In genomic region chr9:93595861-93596365, GRCh38 we compare ENCODE assay signal across 16 cellular contexts. TPM values are rescaled to one million over a fixed set of nuclear protein-coding genes. Genes with fewer than 3 reads are reported as not detected.
DNase-seq lines count a peak whose midpoint lies in the region; ATAC-seq and TF ChIP-seq lines count a peak whose summit lies in the region.
"Had no signal": no experiment of that assay in that cellular context is flagged by ENCODE, and none has a peak within 500 bp of the region (broad histone marks: within the 10 kb centered on the region; RNA-seq: fewer than 3 reads in every experiment).

No MANE protein-coding gene starts in this region.

- H3K23ac ChIP-seq in neuronal stem cell (ENCODE audit: low read depth, low read length, poor library complexity) = peak overlapping the region; percentile 4

- H3K27ac ChIP-seq in right atrium auricular region (no peak overlapping the region), endodermal cell (ENCODE audit: low read depth, low read length) (no peak overlapping the region), neuronal stem cell (replicated peaks; ENCODE audit: low read length) (no peak overlapping the region)

- TF ChIP-seq CTCF in right atrium auricular region (IDR thresholded peaks at IDR 0.05) (no peak), endodermal cell (conservative IDR thresholded peaks at IDR 0.05) (no peak)

- no peak overlapping the region for H3K4me3 Mint-ChIP-seq in endodermal cell
- H3K4me3 Mint-ChIP-seq: GM23338, HFFc6 had no signal

- H3K79me1 ChIP-seq in neuronal stem cell (ENCODE audit: low read depth, low read length) = peaks cover 22% of the 10 kb centered on the region

- ATAC-seq in left cardiac atrium (no peak), GM21526 (IDR thresholded peaks at IDR 0.05; ENCODE audit: low FRiP score, unreplicated experiment) (no peak)
- ATAC-seq: GM23338, PC-3 had no signal

- peaks cover 29% of the 10 kb centered on the region for H3K4me1 Mint-ChIP-seq in endodermal cell

- no peak overlapping the region for H3K4ac ChIP-seq in neuronal stem cell (ENCODE audit: low read length)

- H2BK15ac ChIP-seq in neuronal stem cell (ENCODE audit: low read length) = no peak overlapping the region

- H3K4me3 ChIP-seq in right atrium auricular region (no peak overlapping the region), endodermal cell (ENCODE audit: low read length) (no peak overlapping the region), neuronal stem cell (ENCODE audit: low read length in 2 of 2) (no peak overlapping the region)
- H3K4me3 ChIP-seq: GM23338 had no signal

- H4K8ac ChIP-seq in neuronal stem cell (ENCODE audit: low read depth, low read length) = no peak overlapping the region

- no peak overlapping the region for H2BK12ac ChIP-seq in neuronal stem cell (ENCODE audit: low read length)

- H3K36me3 ChIP-seq in right atrium auricular region (no peaks in the 10 kb centered on the region), endodermal cell (ENCODE audit: control insufficient read depth, insufficient read depth, low read length) (no peaks in the 10 kb centered on the region), neuronal stem cell (replicated peaks in 1 of 2; ENCODE audit: control insufficient read depth in 2 of 2, insufficient read depth in 2 of 2, low read length in 2 of 2) (peaks cover 0 to 8% of the 10 kb centered on the region in 2 donors)

- H3K9ac ChIP-seq in endodermal cell (ENCODE audit: extremely low read depth, low read length, poor library complexity, severe bottlenecking) (no peak overlapping the region), neuronal stem cell (ENCODE audit: low read depth, low read length, poor library complexity) (no peak overlapping the region)

- no peak overlapping the region for H4K91ac ChIP-seq in neuronal stem cell (ENCODE audit: low read depth, low read length, poor library complexity)

- no peak overlapping the region for H2AFZ ChIP-seq in neuronal stem cell (ENCODE audit: low read length)
- H2AFZ ChIP-seq: GM23338 had no signal

- H3K14ac ChIP-seq in neuronal stem cell (ENCODE audit: low read length) = peak overlapping the region; percentile 86

- H3K9me3 ChIP-seq in right atrium auricular region (no peaks in the 10 kb centered on the region), endodermal cell (ENCODE audit: control insufficient read depth, low read length) (no peaks in the 10 kb centered on the region), neuronal stem cell (replicated peaks in 1 of 2; ENCODE audit: control insufficient read depth in 2 of 2, insufficient read depth in 1 of 2, low read depth in 1 of 2, low read length in 2 of 2) (peaks cover 0 to 3% of the 10 kb centered on the region in 2 donors)

- H3K4me1 ChIP-seq in right atrium auricular region = peaks cover 0 to 70% of the 10 kb centered on the region in 2 donors
- peaks cover 9% of the 10 kb centered on the region for H3K4me1 ChIP-seq in endodermal cell (ENCODE audit: control insufficient read depth, insufficient read depth, low read length)
- H3K4me1 ChIP-seq in neuronal stem cell (ENCODE audit: control insufficient read depth in 2 of 2, insufficient read depth in 1 of 2, low read depth in 1 of 2, low read length in 2 of 2) = peaks cover 14 to 18% of the 10 kb centered on the region in 2 donors

- H3K18ac ChIP-seq in neuronal stem cell (ENCODE audit: low read length) = no peak overlapping the region

- no peak overlapping the region for H2AK5ac ChIP-seq in neuronal stem cell (ENCODE audit: low read depth, low read length)

- intact Hi-C loops in left cardiac atrium (cut with DNase I) = no loop called here

- H3K27me3 ChIP-seq in right atrium auricular region (no peaks in the 10 kb centered on the region), endodermal cell (ENCODE audit: control insufficient read depth, insufficient read depth, low read length, poor library complexity, severe bottlenecking) (no peaks in the 10 kb centered on the region), neuronal stem cell (ENCODE audit: control insufficient read depth in 3 of 3, insufficient read depth in 3 of 3, low read depth in 1 of 3, low read length in 3 of 3) (no peaks in the 10 kb centered on the region)

- no peaks in the 10 kb centered on the region for H3K9me3 Mint-ChIP-seq in endodermal cell
- H3K9me3 Mint-ChIP-seq: CD8-positive, alpha-beta memory T cell; GM23338; HFFc6 had no signal

- no peaks in the 10 kb centered on the region for H3K36me3 Mint-ChIP-seq in endodermal cell (ENCODE audit: low read depth)

- no peak overlapping the region for H2BK5ac ChIP-seq in neuronal stem cell (ENCODE audit: low read length)

- no peaks in the 10 kb centered on the region for H3K27me3 Mint-ChIP-seq in endodermal cell (ENCODE audit: insufficient read depth)
- H3K27me3 Mint-ChIP-seq: CD8-positive, alpha-beta memory T cell had no signal

- 70 to 93% methylated on average over 2 to 5 of the region's 5 CpGs for WGBS in endodermal cell (ENCODE audit: insufficient coverage in 1 of 2, insufficient read length in 1 of 2), 2 experiments
- no CpG with 5 or more reads among the region's 5 CpGs for WGBS in neuronal stem cell (ENCODE audit: extremely low coverage in 2 of 2, insufficient read length in 2 of 2, insufficient replicate concordance in 1 of 2), 2 donors

- H2BK120ac ChIP-seq in neuronal stem cell (ENCODE audit: low read depth, low read length) = no peak overlapping the region

- no peak overlapping the region for H3K4me2 ChIP-seq in neuronal stem cell (ENCODE audit: insufficient read depth, low read length, poor library complexity, severe bottlenecking)
- H3K4me2 ChIP-seq: GM23338 had no signal

- H3K27ac Mint-ChIP-seq in endodermal cell = no peak overlapping the region
- H3K27ac Mint-ChIP-seq: GM23338, HFFc6 had no signal

- peak; percentile 42 for DNase-seq in right atrium auricular region (ENCODE audit: low spot score)
- DNase-seq in left cardiac atrium = no peak
- DNase-seq in endodermal cell = peak; percentile 37
- no peak for DNase-seq in neuronal stem cell (ENCODE audit: low spot score)
- no peak for DNase-seq in KG1 (lab: John Stamatoyannopoulos, UW)
- DNase-seq in activated effector memory CD4-positive, alpha-beta T cell treated with anti-CD3 and anti-CD28 coated beads, Interleukin-2, amount 50 U/mL, for 16 hours = no peak
- DNase-seq: CD8-positive, alpha-beta memory T cell; GF-D8; HFFc6; Karpas-422; MM.1S; NCI-H1105 treated with DMSO at 0.1 percent for 48 hours; NCI-H187; PC-3 had no signal

RNA-seq across cellular contexts. Expression of gene PHF2, which starts 19.5 kb away (rescaled TPM):
- total RNA-seq in right atrium auricular region (10 to 100 TPM; 24.7 to 29.3 TPM), left cardiac atrium (10 to 100 TPM; 25.7 to 27.7 TPM), endodermal cell (10 to 100 TPM; 17.1 to 20.2 TPM)
- polyA plus RNA-seq in endodermal cell (2013, experiment 1 of 2) = 21.4 TPM
- 21.7 TPM for polyA plus RNA-seq in endodermal cell (2013, experiment 2 of 2)
- 19.9 TPM for polyA plus RNA-seq in neuronal stem cell (2013, experiment 1 of 2)
- polyA plus RNA-seq in neuronal stem cell (2013, experiment 2 of 2) = 19.8 TPM

Comparison
In these comparisons a context has a peak if more than half of its experiments do, and no peak if none do; other contexts are left out.
1. DNase-seq: peak in right atrium auricular region (single experiment) and endodermal cell (single experiment); none in left cardiac atrium (single experiment), neuronal stem cell (single experiment), KG1 (single experiment) and activated effector memory CD4-positive, alpha-beta T cell treated with anti-CD3 and anti-CD28 coated beads, Interleukin-2, amount 50 U/mL, for 16 hours (single experiment).